ENCODE assay signal across 30 cellular contexts in the genomic region with DNA sequence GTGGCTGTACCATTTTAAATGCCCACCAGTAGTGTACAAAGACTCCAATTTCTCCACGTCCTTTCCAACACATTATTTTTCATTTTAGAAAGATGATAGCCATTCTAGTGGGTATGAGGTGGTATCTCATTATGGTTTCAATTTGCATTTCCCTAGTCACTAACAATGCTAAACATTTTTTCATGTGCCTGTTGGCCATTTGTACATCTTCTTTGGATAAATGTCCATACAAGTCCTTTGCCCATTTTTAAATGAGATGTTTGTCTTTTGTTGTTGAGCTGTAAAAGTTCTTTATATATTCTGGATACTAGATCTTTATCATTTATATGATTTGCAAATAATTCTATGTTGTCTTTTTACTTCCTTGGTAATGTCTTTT.
"Had no signal": no experiment of that assay in that cellular context is flagged by ENCODE, and none has a peak within 500 bp of the region (broad histone marks: within the 10 kb centered on the region; RNA-seq: fewer than 3 reads in every experiment).

No MANE protein-coding gene starts in this region.

- H3K4me3 Mint-ChIP-seq: activated CD4-positive, alpha-beta memory T cell treated with anti-CD3 and anti-CD28 coated beads, Interleukin-2, amount 10 ng/mL, durations not matched to agents 7 days and 5 days; activated CD4-positive, alpha-beta T cell treated with anti-CD3 and anti-CD28 coated beads for 36 hours; activated CD4-positive, alpha-beta T cell treated with anti-CD3 and anti-CD28 coated beads, Interleukin-2, amount 10 ng/mL, durations not matched to agents 7 days and 5 days; activated naive CD4-positive, alpha-beta T cell treated with anti-CD3 and anti-CD28 coated beads, Interleukin-2, amount 10 ng/mL, durations not matched to agents 7 days and 5 days; activated naive CD8-positive, alpha-beta T cell treated with anti-CD3 and anti-CD28 coated beads, Interleukin-2, amount 10 ng/mL, durations not matched to agents 7 days and 5 days; activated T-cell treated with anti-CD3 and anti-CD28 coated beads, Interleukin-2, amount 50 U/mL, for 24 hours; activated T-cell treated with anti-CD3 and anti-CD28 coated beads, Interleukin-2, amount 50 U/mL, for 72 hours; central memory CD8-positive, alpha-beta T cell; effector memory CD8-positive, alpha-beta T cell had no signal

- H3K36me3 Mint-ChIP-seq: activated naive CD4-positive, alpha-beta T cell treated with anti-CD3 and anti-CD28 coated beads, Interleukin-2, amount 10 ng/mL, durations not matched to agents 7 days and 5 days; activated naive CD4-positive, alpha-beta T cell treated with anti-CD3 and anti-CD28 coated beads, Interleukin-2, amount 50 U/mL, for 72 hours; activated naive CD8-positive, alpha-beta T cell treated with anti-CD3 and anti-CD28 coated beads, Interleukin-2, amount 10 ng/mL, durations not matched to agents 7 days and 5 days had no signal

- H3K36me3 ChIP-seq: ascending aorta, brain microvascular endothelial cell, esophagus muscularis mucosa, gastrocnemius medialis, heart left ventricle had no signal

- H3K27ac ChIP-seq: ascending aorta, brain microvascular endothelial cell, coronary artery, esophagus muscularis mucosa, foreskin keratinocyte, gastrocnemius medialis, heart left ventricle had no signal

- FAIRE-seq: bronchial epithelial cell had no signal

- ATAC-seq: activated naive CD4-positive, alpha-beta T cell treated with anti-CD3 and anti-CD28 coated beads, Interleukin-2, amount 50 U/mL, for 72 hours; effector memory CD8-positive, alpha-beta T cell; foreskin keratinocyte; gastrocnemius medialis; heart left ventricle had no signal

- DNase-seq: activated CD4-positive, alpha-beta memory T cell treated with anti-CD3 and anti-CD28 coated beads, Interleukin-2, amount 10 ng/mL, durations not matched to agents 7 days and 5 days; activated CD4-positive, alpha-beta T cell treated with anti-CD3 and anti-CD28 coated beads for 36 hours; activated CD4-positive, alpha-beta T cell treated with anti-CD3 and anti-CD28 coated beads, Interleukin-2, amount 10 ng/mL, durations not matched to agents 7 days and 5 days; activated CD4-positive, alpha-beta T cell treated with anti-CD3 and anti-CD28 coated beads, Interleukin-2, amount 50 U/mL, for 4 hours; activated CD4-positive, CD25-positive, alpha-beta regulatory T cell; activated CD4-positive, CD25-positive, alpha-beta regulatory T cell treated with anti-CD3 and anti-CD28 coated beads, Interleukin-2, amount 50 U/mL, for 72 hours; activated CD8-positive, alpha-beta memory T cell treated with anti-CD3 and anti-CD28 coated beads, Interleukin-2, amount 50 U/mL, for 48 hours; activated gamma-delta T cell; activated naive CD4-positive, alpha-beta T cell; activated naive CD4-positive, alpha-beta T cell treated with anti-CD3 and anti-CD28 coated beads, Interleukin-2, amount 10 ng/mL, durations not matched to agents 7 days and 5 days; activated naive CD8-positive, alpha-beta T cell treated with anti-CD3 and anti-CD28 coated beads, Interleukin-2, amount 10 ng/mL, durations not matched to agents 7 days and 5 days; activated T-cell treated with anti-CD3 and anti-CD28 coated beads for 4 hours; activated T-cell treated with anti-CD3 and anti-CD28 coated beads, Interleukin-2, amount 50 U/mL, for 24 hours; activated T-cell treated with anti-CD3 and anti-CD28 coated beads, Interleukin-2, amount 50 U/mL, for 72 hours; brain microvascular endothelial cell; dermis blood vessel endothelial cell; effector CD4-positive, alpha-beta T cell; effector memory CD8-positive, alpha-beta T cell; erythroblast; gastrocnemius medialis; glutamatergic neuron; heart left ventricle; T-helper 2 cell had no signal

- H3K9me3 Mint-ChIP-seq: activated CD4-positive, alpha-beta memory T cell treated with anti-CD3 and anti-CD28 coated beads, Interleukin-2, amount 10 ng/mL, durations not matched to agents 7 days and 5 days; activated CD4-positive, alpha-beta T cell treated with anti-CD3 and anti-CD28 coated beads, Interleukin-2, amount 10 ng/mL, durations not matched to agents 7 days and 5 days; activated naive CD4-positive, alpha-beta T cell treated with anti-CD3 and anti-CD28 coated beads, Interleukin-2, amount 10 ng/mL, durations not matched to agents 7 days and 5 days; activated naive CD4-positive, alpha-beta T cell treated with anti-CD3 and anti-CD28 coated beads, Interleukin-2, amount 50 U/mL, for 72 hours; activated naive CD8-positive, alpha-beta T cell treated with anti-CD3 and anti-CD28 coated beads, Interleukin-2, amount 10 ng/mL, durations not matched to agents 7 days and 5 days; activated T-cell treated with anti-CD3 and anti-CD28 coated beads, Interleukin-2, amount 50 U/mL, for 24 hours; activated T-cell treated with anti-CD3 and anti-CD28 coated beads, Interleukin-2, amount 50 U/mL, for 72 hours; central memory CD8-positive, alpha-beta T cell; effector memory CD8-positive, alpha-beta T cell had no signal

- H3K9me3 ChIP-seq: ascending aorta, esophagus muscularis mucosa, gastrocnemius medialis, heart left ventricle had no signal

- H3K4me3 ChIP-seq: ascending aorta, coronary artery, esophagus muscularis mucosa, gastrocnemius medialis, heart left ventricle had no signal

- H3K27me3 ChIP-seq: ascending aorta, brain microvascular endothelial cell, foreskin keratinocyte, gastrocnemius medialis had no signal

- H3K27ac Mint-ChIP-seq: activated CD4-positive, alpha-beta memory T cell treated with anti-CD3 and anti-CD28 coated beads, Interleukin-2, amount 10 ng/mL, durations not matched to agents 7 days and 5 days; activated CD4-positive, alpha-beta T cell treated with anti-CD3 and anti-CD28 coated beads for 36 hours; activated CD4-positive, alpha-beta T cell treated with anti-CD3 and anti-CD28 coated beads, Interleukin-2, amount 10 ng/mL, durations not matched to agents 7 days and 5 days; activated naive CD4-positive, alpha-beta T cell treated with anti-CD3 and anti-CD28 coated beads, Interleukin-2, amount 10 ng/mL, durations not matched to agents 7 days and 5 days; activated naive CD4-positive, alpha-beta T cell treated with anti-CD3 and anti-CD28 coated beads, Interleukin-2, amount 50 U/mL, for 72 hours; activated naive CD8-positive, alpha-beta T cell treated with anti-CD3 and anti-CD28 coated beads, Interleukin-2, amount 10 ng/mL, durations not matched to agents 7 days and 5 days; activated T-cell treated with anti-CD3 and anti-CD28 coated beads, Interleukin-2, amount 50 U/mL, for 24 hours; activated T-cell treated with anti-CD3 and anti-CD28 coated beads, Interleukin-2, amount 50 U/mL, for 72 hours; effector memory CD8-positive, alpha-beta T cell had no signal

- H3K4me1 Mint-ChIP-seq: activated CD4-positive, alpha-beta memory T cell treated with anti-CD3 and anti-CD28 coated beads, Interleukin-2, amount 10 ng/mL, durations not matched to agents 7 days and 5 days; activated CD4-positive, alpha-beta T cell treated with anti-CD3 and anti-CD28 coated beads, Interleukin-2, amount 10 ng/mL, durations not matched to agents 7 days and 5 days; activated naive CD4-positive, alpha-beta T cell treated with anti-CD3 and anti-CD28 coated beads, Interleukin-2, amount 10 ng/mL, durations not matched to agents 7 days and 5 days; activated naive CD8-positive, alpha-beta T cell treated with anti-CD3 and anti-CD28 coated beads, Interleukin-2, amount 10 ng/mL, durations not matched to agents 7 days and 5 days; central memory CD8-positive, alpha-beta T cell had no signal

- H3K4me1 ChIP-seq: ascending aorta, esophagus muscularis mucosa, gastrocnemius medialis, heart left ventricle had no signal
